8 cellular contexts compared by ENCODE assay signal in the genomic region with DNA sequence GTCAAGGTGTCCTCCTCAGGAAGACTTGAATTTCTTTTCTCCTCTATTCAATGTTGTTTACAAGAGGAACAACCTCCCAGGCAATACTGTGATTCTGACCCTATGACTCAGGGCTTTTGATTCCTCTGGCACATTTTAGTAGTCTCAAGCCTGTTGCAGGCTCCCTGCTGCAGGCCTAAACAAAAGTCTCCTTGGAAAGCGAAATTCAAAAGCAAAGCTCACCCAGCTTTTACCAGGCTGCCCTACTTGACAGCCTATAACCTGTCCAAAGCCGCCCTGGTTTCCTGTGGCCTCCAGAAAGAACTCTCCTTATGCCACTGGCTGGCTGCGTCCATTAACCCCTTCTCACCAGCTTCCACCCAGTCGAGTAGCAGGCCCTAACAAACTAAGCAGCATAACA. TPM values are rescaled to one million over a fixed set of nuclear protein-coding genes. Genes with fewer than 3 reads are reported as not detected.
DNase-seq lines count a peak whose midpoint lies in the region; ATAC-seq and TF ChIP-seq lines count a peak whose summit lies in the region.

No MANE protein-coding gene starts in this region.

- TF ChIP-seq CTCF in cardiac fibroblast (IDR thresholded peaks at IDR 0.05; ENCODE audit: low read depth, low read length) (no peak), kidney epithelial cell (IDR thresholded peaks at IDR 0.05; ENCODE audit: insufficient read depth, low read length, poor library complexity, severe bottlenecking) (no peak), tibial artery (IDR thresholded peaks at IDR 0.05) (no peak)

- H3K4me3 ChIP-seq in cardiac fibroblast (replicated peaks in 1 of 2; ENCODE audit: low read depth in 2 of 2, low read length in 2 of 2) (no peak overlapping the region), kidney epithelial cell (ENCODE audit: low read depth, low read length) (no peak overlapping the region), tibial artery (no peak overlapping the region)

- peak overlapping the region in 3 of 4 donors; percentile 33 to 60 (median 34) for H3K4me3 Mint-ChIP-seq in IgD-negative memory B cell
- H3K4me3 Mint-ChIP-seq in activated CD8-positive, alpha-beta T cell treated with anti-CD3 and anti-CD28 coated beads, Interleukin-2, amount 10 ng/mL, durations not matched to agents 7 days and 5 days, result no peak overlapping the region

- no peak for ATAC-seq in activated CD8-positive, alpha-beta T cell treated with anti-CD3 and anti-CD28 coated beads, Interleukin-2, amount 10 ng/mL, durations not matched to agents 7 days and 5 days
- no peak for ATAC-seq in HG02588 (IDR thresholded peaks at IDR 0.05; ENCODE audit: unreplicated experiment)
- ATAC-seq in GM18907 (IDR thresholded peaks at IDR 0.05; ENCODE audit: unreplicated experiment), result no peak

- no peaks in the 10 kb centered on the region for H3K9me3 ChIP-seq in tibial artery

- H3K27me3 Mint-ChIP-seq in IgD-negative memory B cell, result peaks cover 2% of the 10 kb centered on the region
- peaks cover 5% of the 10 kb centered on the region for H3K27me3 Mint-ChIP-seq in activated CD8-positive, alpha-beta T cell treated with anti-CD3 and anti-CD28 coated beads, Interleukin-2, amount 10 ng/mL, durations not matched to agents 7 days and 5 days (ENCODE audit: low read depth)

- peaks cover 1% of the 10 kb centered on the region for H3K36me3 ChIP-seq in kidney epithelial cell (ENCODE audit: control insufficient read depth, insufficient read depth, low read length)
- no peaks in the 10 kb centered on the region for H3K36me3 ChIP-seq in tibial artery

- peaks cover 36 to 57% (median 41%) of the 10 kb centered on the region in 3 donors for H3K4me1 Mint-ChIP-seq in IgD-negative memory B cell
- no peaks in the 10 kb centered on the region for H3K4me1 Mint-ChIP-seq in activated CD8-positive, alpha-beta T cell treated with anti-CD3 and anti-CD28 coated beads, Interleukin-2, amount 10 ng/mL, durations not matched to agents 7 days and 5 days (ENCODE audit: low read depth)

- H3K27ac ChIP-seq in tibial artery, result peak overlapping the region; percentile 49 to 58

- intact Hi-C loops in tibial artery (cut with DNase I; ENCODE audit: low total_unique reads), result no loop called here

- DNase-seq in cardiac fibroblast (ENCODE audit: low read depth in 2 of 2) (peak; percentile 89), kidney epithelial cell (ENCODE audit: low read depth) (peak; percentile 52), tibial artery (no peak), T-helper 9 cell (no peak)
- DNase-seq in activated CD8-positive, alpha-beta T cell treated with anti-CD3 and anti-CD28 coated beads, Interleukin-2, amount 10 ng/mL, durations not matched to agents 7 days and 5 days, result no peak

- peaks cover 0 to 36% (median 12%) of the 10 kb centered on the region in 4 donors for H3K4me1 ChIP-seq in tibial artery

- no peaks in the 10 kb centered on the region for H3K9me3 Mint-ChIP-seq in IgD-negative memory B cell
- H3K9me3 Mint-ChIP-seq in activated CD8-positive, alpha-beta T cell treated with anti-CD3 and anti-CD28 coated beads, Interleukin-2, amount 10 ng/mL, durations not matched to agents 7 days and 5 days (ENCODE audit: insufficient read depth), result no peaks in the 10 kb centered on the region

- peaks cover 2% of the 10 kb centered on the region for H3K36me3 Mint-ChIP-seq in IgD-negative memory B cell
- H3K36me3 Mint-ChIP-seq in activated CD8-positive, alpha-beta T cell treated with anti-CD3 and anti-CD28 coated beads, Interleukin-2, amount 10 ng/mL, durations not matched to agents 7 days and 5 days (ENCODE audit: low read depth), result no peaks in the 10 kb centered on the region

- H3K27me3 ChIP-seq in kidney epithelial cell (ENCODE audit: control insufficient read depth, insufficient read depth, low read length) (no peaks in the 10 kb centered on the region), tibial artery (no peaks in the 10 kb centered on the region)

- POLR2A ChIA-PET in activated CD8-positive, alpha-beta T cell treated with anti-CD3 and anti-CD28 coated beads, Interleukin-2, amount 10 ng/mL, durations not matched to agents 7 days and 5 days (lab: Charles Lee), result no interaction called here

- CTCF ChIA-PET in activated CD8-positive, alpha-beta T cell treated with anti-CD3 and anti-CD28 coated beads, Interleukin-2, amount 10 ng/mL, durations not matched to agents 7 days and 5 days (lab: Charles Lee), result interaction anchor here (0.8 kb wide), 1 partner anchor 329 kb away, joined by 3 read pairs; no protein-coding TSS in a partner anchor

- H3K27ac Mint-ChIP-seq in IgD-negative memory B cell, result peak overlapping the region; percentile 22 to 47 (median 34)
- no peak overlapping the region for H3K27ac Mint-ChIP-seq in activated CD8-positive, alpha-beta T cell treated with anti-CD3 and anti-CD28 coated beads, Interleukin-2, amount 10 ng/mL, durations not matched to agents 7 days and 5 days

RNA-seq across cellular contexts. Expression of a gene that starts 11.6 kb away (rescaled TPM):
- polyA plus RNA-seq in IgD-negative memory B cell, result 5.0 TPM
- 31.5 and 40.9 TPM in 2 replicates for total RNA-seq in kidney epithelial cell
- under 1 TPM; 0.50 to 0.70 TPM for total RNA-seq in activated CD8-positive, alpha-beta T cell treated with anti-CD3 and anti-CD28 coated beads, Interleukin-2, amount 10 ng/mL, durations not matched to agents 7 days and 5 days

RNA-seq across cellular contexts. Expression of a gene that starts 11.9 kb away (rescaled TPM):
- polyA plus RNA-seq in IgD-negative memory B cell, result 21.5 TPM
- total RNA-seq in kidney epithelial cell, result 82.6 and 82.7 TPM in 2 replicates
- 10 to 100 TPM; 29.0 to 31.0 TPM for total RNA-seq in activated CD8-positive, alpha-beta T cell treated with anti-CD3 and anti-CD28 coated beads, Interleukin-2, amount 10 ng/mL, durations not matched to agents 7 days and 5 days

Comparison
In these comparisons a context has a peak if more than half of its experiments do, and no peak if none do; other contexts are left out.
1. DNase-seq: peak in cardiac fibroblast (2 of 2) and kidney epithelial cell (single experiment); none in tibial artery (0 of 2), activated CD8-positive, alpha-beta T cell treated with anti-CD3 and anti-CD28 coated beads, Interleukin-2, amount 10 ng/mL, durations not matched to agents 7 days and 5 days (single experiment) and T-helper 9 cell (single experiment).
2. RNA of a gene that starts 11.6 kb away (total RNA-seq): 31.5 to 40.9 TPM in kidney epithelial cell; 0.50 to 0.70 TPM in activated CD8-positive, alpha-beta T cell treated with anti-CD3 and anti-CD28 coated beads, Interleukin-2, amount 10 ng/mL, durations not matched to agents 7 days and 5 days; every median in the first group is over 10 times any median in the second.